In the genomic region with DNA sequence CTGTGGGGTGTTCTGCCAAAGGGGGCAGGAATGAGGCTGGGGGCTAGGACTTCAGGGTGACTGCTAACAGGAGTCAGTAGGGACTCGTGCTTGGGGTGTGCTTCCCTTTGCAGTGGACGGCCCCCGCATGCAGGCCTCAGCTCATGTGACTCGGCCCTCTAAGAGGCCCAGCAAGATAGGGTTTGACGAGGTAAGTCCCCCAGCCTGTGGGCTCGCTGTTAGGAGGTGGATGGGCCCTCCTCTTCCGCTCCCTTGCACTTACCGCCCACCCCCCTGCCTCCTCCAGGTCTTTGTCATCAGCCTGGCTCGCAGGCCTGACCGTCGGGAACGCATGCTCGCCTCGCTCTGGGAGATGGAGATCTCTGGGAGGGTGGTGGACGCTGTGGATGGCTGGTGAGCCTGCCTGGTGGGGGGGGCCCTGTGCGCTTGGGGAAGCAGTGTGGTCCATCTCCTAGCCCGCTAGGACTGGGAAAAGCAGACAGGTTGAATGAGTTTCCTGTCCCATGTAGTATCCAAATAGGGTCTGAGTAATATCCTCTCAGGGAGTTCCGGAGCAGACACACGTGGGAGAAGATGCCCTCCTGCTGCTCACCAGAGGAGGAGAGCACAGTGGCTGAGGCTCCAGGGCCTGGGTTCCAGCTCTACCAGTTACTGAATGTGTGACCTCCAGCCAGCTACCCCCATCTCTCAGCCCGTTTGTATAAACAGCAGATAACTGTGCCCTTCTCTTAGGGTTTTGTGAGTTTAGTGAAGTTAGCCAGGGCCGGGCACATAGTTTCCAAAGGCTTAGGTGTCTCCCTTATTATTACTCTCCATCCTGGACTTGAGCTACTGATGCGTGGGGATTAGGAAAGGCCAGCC, we compare ENCODE assay signal across 1 cellular context.
TF ChIP-seq lines count a peak whose summit lies in the region.

No MANE protein-coding gene starts in this region.

TF ChIP-seq in IMR-90, 13 proteins besides CTCF, POLR2A, EP300 and RAD21:
- TF ChIP-seq CEBPB (IDR thresholded peaks at IDR 0.05; ENCODE audit: low read depth, low read length) (no peak), FOS (IDR thresholded peaks at IDR 0.05; ENCODE audit: low read depth, low read length) (no peak), NFE2L2 (IDR thresholded peaks at IDR 0.05; ENCODE audit: low read depth, low read length) (no peak), MAFK (IDR thresholded peaks at IDR 0.05; ENCODE audit: low read depth, low read length) (no peak), SMC3 (IDR thresholded peaks at IDR 0.05; ENCODE audit: low read depth, low read length) (no peak), ELK1 (IDR thresholded peaks at IDR 0.05; ENCODE audit: borderline replicate concordance, low read depth, low read length) (no peak), MAZ (IDR thresholded peaks at IDR 0.05; ENCODE audit: borderline replicate concordance, low read depth, low read length) (no peak), CHD1 (IDR thresholded peaks at IDR 0.05; ENCODE audit: low read depth, low read length) (no peak), RCOR1 (IDR thresholded peaks at IDR 0.05; ENCODE audit: insufficient replicate concordance, low read length) (no peak), MXI1 (IDR thresholded peaks at IDR 0.05; ENCODE audit: borderline replicate concordance, low read depth, low read length) (no peak), RFX5 (IDR thresholded peaks at IDR 0.05; ENCODE audit: low read depth, low read length) (no peak), BHLHE40 (IDR thresholded peaks at IDR 0.05; ENCODE audit: low read depth, low read length) (no peak)
- TF ChIP-seq, protein P1, sequence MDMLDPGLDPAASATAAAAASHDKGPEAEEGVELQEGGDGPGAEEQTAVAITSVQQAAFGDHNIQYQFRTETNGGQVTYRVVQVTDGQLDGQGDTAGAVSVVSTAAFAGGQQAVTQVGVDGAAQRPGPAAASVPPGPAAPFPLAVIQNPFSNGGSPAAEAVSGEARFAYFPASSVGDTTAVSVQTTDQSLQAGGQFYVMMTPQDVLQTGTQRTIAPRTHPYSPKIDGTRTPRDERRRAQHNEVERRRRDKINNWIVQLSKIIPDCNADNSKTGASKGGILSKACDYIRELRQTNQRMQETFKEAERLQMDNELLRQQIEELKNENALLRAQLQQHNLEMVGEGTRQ (IDR thresholded peaks at IDR 0.05; ENCODE audit: low read depth, low read length): no peak
TF ChIP-seq in IMR-90: peak in this region for 0.
